1 cellular context compared by ENCODE assay signal in the genomic region with DNA sequence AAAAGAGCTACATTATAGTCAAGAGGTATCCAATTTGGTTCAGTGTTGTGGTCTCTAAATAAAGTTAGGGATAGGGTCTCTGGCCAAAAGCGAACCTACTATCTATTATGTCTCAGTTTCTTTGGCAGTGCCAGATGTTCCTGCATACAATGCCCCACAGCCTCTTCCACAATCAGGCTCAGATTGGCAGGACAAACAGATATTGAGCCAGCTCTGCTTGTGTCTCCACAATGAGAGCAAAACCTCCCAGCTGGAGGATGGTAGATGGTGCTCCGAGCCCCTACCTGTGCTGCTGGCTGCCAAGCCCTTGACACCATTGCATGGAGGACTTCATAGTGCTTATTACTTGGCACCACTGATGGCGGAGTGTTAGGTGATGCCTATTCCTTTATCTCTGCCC.
TF ChIP-seq lines count a peak whose summit lies in the region.

No MANE protein-coding gene starts in this region.

TF ChIP-seq in HepG2, 621 proteins besides CTCF, POLR2A, EP300 and RAD21:
- 0 out of 2 replicates have a peak, but pooled peaks have one; percentile 13 for TF ChIP-seq RBFOX2 (IDR thresholded peaks at IDR 0.05; ENCODE audit: low read depth, low read length)
- no peak for TF ChIP-seq DNMT3B (CRISPR knock-in tag; conservative IDR thresholded peaks at IDR 0.05)
